In the genomic region with DNA sequence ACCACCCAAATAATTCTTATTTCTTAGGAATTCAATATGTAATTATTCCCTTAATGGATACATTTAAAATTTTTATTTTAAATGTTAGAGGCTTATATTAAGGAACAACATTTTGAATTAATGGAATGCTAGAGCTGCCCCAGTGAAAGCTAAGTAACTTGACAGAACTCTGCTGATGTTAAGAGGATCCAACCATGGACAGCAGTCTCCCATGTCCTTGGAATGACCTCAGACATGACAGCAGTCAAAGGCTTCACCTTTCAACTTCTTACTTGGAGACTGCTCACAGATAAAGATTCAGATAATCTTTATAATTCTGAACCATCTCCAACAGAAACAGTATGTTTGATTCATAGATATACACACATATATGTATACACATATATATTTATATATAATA, we compare ENCODE assay signal across 2 cellular contexts.
TF ChIP-seq lines count a peak whose summit lies in the region.

No MANE protein-coding gene starts in this region.

TF ChIP-seq in HCT116, 20 proteins besides CTCF, POLR2A, EP300 and RAD21:
- TF ChIP-seq SIN3A (IDR thresholded peaks at IDR 0.05; ENCODE audit: low read depth) = no peak
- TF ChIP-seq, protein P1, sequence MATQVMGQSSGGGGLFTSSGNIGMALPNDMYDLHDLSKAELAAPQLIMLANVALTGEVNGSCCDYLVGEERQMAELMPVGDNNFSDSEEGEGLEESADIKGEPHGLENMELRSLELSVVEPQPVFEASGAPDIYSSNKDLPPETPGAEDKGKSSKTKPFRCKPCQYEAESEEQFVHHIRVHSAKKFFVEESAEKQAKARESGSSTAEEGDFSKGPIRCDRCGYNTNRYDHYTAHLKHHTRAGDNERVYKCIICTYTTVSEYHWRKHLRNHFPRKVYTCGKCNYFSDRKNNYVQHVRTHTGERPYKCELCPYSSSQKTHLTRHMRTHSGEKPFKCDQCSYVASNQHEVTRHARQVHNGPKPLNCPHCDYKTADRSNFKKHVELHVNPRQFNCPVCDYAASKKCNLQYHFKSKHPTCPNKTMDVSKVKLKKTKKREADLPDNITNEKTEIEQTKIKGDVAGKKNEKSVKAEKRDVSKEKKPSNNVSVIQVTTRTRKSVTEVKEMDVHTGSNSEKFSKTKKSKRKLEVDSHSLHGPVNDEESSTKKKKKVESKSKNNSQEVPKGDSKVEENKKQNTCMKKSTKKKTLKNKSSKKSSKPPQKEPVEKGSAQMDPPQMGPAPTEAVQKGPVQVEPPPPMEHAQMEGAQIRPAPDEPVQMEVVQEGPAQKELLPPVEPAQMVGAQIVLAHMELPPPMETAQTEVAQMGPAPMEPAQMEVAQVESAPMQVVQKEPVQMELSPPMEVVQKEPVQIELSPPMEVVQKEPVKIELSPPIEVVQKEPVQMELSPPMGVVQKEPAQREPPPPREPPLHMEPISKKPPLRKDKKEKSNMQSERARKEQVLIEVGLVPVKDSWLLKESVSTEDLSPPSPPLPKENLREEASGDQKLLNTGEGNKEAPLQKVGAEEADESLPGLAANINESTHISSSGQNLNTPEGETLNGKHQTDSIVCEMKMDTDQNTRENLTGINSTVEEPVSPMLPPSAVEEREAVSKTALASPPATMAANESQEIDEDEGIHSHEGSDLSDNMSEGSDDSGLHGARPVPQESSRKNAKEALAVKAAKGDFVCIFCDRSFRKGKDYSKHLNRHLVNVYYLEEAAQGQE (IDR thresholded peaks at IDR 0.05; ENCODE audit: low read depth) = peak; percentile 6; the same call in 1 of the 2 replicates

TF ChIP-seq in endothelial cell of umbilical vein, 7 proteins besides CTCF, POLR2A, EP300 and RAD21:
- no peak for TF ChIP-seq JUN (IDR thresholded peaks at IDR 0.05; ENCODE audit: borderline replicate concordance, insufficient read depth, insufficient read length, low read depth)
- TF ChIP-seq GATA2 (IDR thresholded peaks at IDR 0.05; ENCODE audit: insufficient read depth, insufficient read length, low read depth, low read length) = no peak
- no peak for TF ChIP-seq EZH2 (IDR thresholded peaks at IDR 0.05; ENCODE audit: borderline replicate concordance, low read depth, low read length, severe bottlenecking)
- no peak for TF ChIP-seq POLR2AphosphoS5 (IDR thresholded peaks at IDR 0.05; ENCODE audit: insufficient read depth, low read depth, low read length)
- TF ChIP-seq MYC (IDR thresholded peaks at IDR 0.05; ENCODE audit: low read depth, low read length) = no peak
- TF ChIP-seq, protein P2, sequence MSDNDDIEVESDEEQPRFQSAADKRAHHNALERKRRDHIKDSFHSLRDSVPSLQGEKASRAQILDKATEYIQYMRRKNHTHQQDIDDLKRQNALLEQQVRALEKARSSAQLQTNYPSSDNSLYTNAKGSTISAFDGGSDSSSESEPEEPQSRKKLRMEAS (IDR thresholded peaks at IDR 0.05; ENCODE audit: insufficient read depth, insufficient read length) = no peak
- no peak for TF ChIP-seq FOS (IDR thresholded peaks at IDR 0.05; ENCODE audit: borderline replicate concordance, insufficient read depth, low read length)
